ENCODE assay signal across 22 cellular contexts in the genomic region with DNA sequence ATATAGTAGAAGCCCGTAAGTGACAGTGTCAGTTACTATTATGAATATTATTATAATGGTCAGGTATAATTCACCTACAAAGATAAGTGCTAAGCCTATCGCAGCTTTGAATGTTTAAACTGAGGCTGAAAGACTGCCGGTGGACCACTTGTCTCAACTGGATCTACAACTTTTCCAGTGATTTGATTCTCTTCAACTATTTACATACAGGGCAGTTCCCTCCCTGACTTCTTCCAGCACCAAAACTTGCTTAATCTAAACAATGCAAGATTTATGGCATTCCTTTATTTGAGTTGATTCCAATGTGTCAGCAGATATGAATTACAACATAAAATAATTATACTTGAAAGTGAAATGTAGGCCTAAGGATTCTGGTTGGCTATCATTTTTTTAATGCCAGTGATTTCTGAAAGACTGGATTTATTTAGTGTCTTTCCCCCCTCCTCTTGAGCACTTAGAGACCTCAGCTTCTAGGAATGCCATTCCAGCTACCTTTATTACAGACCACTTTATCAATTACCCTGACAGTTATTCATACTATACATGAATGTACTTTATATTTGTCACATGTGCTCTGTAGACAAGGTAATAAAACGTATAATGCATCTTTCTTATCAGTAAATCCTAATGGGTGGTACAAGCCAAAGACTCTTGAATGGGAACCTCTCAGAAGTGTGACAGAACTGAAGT.
"Had no signal": no experiment of that assay in that cellular context is flagged by ENCODE, and none has a peak within 500 bp of the region (broad histone marks: within the 10 kb centered on the region; RNA-seq: fewer than 3 reads in every experiment).

No MANE protein-coding gene starts in this region.

- H3K4me1 ChIP-seq: pancreas, uterus had no signal

- H3K9me3 Mint-ChIP-seq: mesothelial cell of epicardium; natural killer cell treated with Interleukin-12 subunit alpha and Interleukin-12 subunit beta and Interleukin-15 and Interleukin-18, amount 100 ng/mL, for 72 hours; type B pancreatic cell had no signal

- ATAC-seq: gastroesophageal sphincter; left lobe of liver; lower lobe of right lung; natural killer cell treated with Interleukin-12 subunit alpha and Interleukin-12 subunit beta and Interleukin-15 and Interleukin-18, amount 100 ng/mL, for 72 hours; pancreas; right cardiac atrium had no signal

- H3K4me3 ChIP-seq: dorsolateral prefrontal cortex, esophagus muscularis mucosa, gastroesophageal sphincter, lower lobe of right lung, pancreas, uterus had no signal

- H3K4me3 Mint-ChIP-seq: memory B cell; mesothelial cell of epicardium; natural killer cell treated with Interleukin-12 subunit alpha and Interleukin-12 subunit beta and Interleukin-15 and Interleukin-18, amount 100 ng/mL, for 72 hours; type B pancreatic cell had no signal

- H3K27ac ChIP-seq: dorsolateral prefrontal cortex, esophagus muscularis mucosa, gastroesophageal sphincter, lower lobe of right lung, pancreas, uterus had no signal

- H3K27me3 ChIP-seq: esophagus muscularis mucosa, gastroesophageal sphincter, pancreas, uterus had no signal

- H3K4me1 Mint-ChIP-seq: memory B cell had no signal

- H3K36me3 ChIP-seq: esophagus muscularis mucosa, gastroesophageal sphincter, lower lobe of right lung, pancreas, uterus had no signal

- H3K9me3 ChIP-seq: esophagus muscularis mucosa, gastroesophageal sphincter, lower lobe of right lung, pancreas, uterus had no signal

- DNase-seq: cortex of kidney; dorsolateral prefrontal cortex; effector CD8-positive, alpha-beta T cell; foreskin fibroblast; glutamatergic neuron; islet precursor cell; lower lobe of right lung; occipital lobe; pancreas; right cardiac atrium; small intestine; stimulated activated CD4-positive, alpha-beta T cell treated with anti-CD3 and anti-CD28 coated beads, Interleukin-12 subunit alpha, Interleukin-12 subunit beta, amount 100 ng/mL, for 4 hours; stimulated activated naive CD4-positive, alpha-beta T cell; uterus had no signal

- H3K27ac Mint-ChIP-seq: memory B cell; mesothelial cell of epicardium; natural killer cell treated with Interleukin-12 subunit alpha and Interleukin-12 subunit beta and Interleukin-15 and Interleukin-18, amount 100 ng/mL, for 72 hours; progenitor cell of endocrine pancreas; type B pancreatic cell had no signal
